In the genomic region with DNA sequence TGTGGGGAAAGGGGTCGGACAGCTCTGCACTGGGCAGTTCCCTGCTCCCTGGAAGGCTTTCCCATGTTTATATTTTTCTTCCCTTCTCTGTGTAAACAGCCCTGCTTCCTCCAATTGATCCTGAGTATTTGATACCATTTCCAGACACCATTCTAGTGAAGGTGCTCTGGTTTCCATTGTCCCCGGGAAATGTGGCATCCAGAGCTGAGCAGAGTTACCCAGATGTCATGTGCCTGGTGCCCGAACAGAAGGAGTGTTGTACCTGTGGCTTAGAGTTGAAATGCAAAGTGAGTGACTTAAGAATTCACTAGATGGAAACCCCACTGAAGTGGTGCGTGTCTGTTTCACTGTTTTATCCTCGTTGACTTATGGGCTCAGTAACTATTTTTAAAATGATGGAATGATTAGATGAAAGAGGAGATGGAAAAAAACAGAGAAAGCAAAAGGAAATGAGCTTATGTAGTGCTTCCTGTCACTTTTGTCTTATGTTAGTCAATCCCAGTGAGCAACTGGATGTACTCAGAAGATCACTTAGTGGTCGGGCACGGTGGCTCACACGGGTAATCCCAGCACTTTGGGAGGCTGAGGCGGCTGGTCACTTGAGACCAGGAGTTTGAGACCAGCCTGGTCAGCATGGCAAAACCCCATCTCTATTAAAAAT, we compare ENCODE assay signal across 25 cellular contexts.
A peak's percentile ranks its signal among the peaks of the same experiment; 100 is the strongest.
DNase-seq lines count a peak whose midpoint lies in the region; ATAC-seq, FAIRE-seq and TF ChIP-seq lines count a peak whose summit lies in the region.
"Had no signal": no experiment of that assay in that cellular context is flagged by ENCODE, and none has a peak within 500 bp of the region (broad histone marks: within the 10 kb centered on the region; RNA-seq: fewer than 3 reads in every experiment).

No MANE protein-coding gene starts in this region.

- peaks cover 4% of the 10 kb centered on the region for H3K27me3 Mint-ChIP-seq in activated CD4-positive, alpha-beta T cell treated with anti-CD3 and anti-CD28 coated beads for 36 hours
- peaks cover 16% of the 10 kb centered on the region for H3K27me3 Mint-ChIP-seq in endothelial cell (ENCODE audit: unreplicated experiment)

- H3K4me3 Mint-ChIP-seq in activated CD4-positive, alpha-beta T cell treated with anti-CD3 and anti-CD28 coated beads for 36 hours, result no peak overlapping the region
- peak overlapping the region; percentile 78 for H3K4me3 Mint-ChIP-seq in endothelial cell (ENCODE audit: unreplicated experiment)

- no peaks in the 10 kb centered on the region for H4K20me1 ChIP-seq in HepG2 (ENCODE audit: insufficient read depth, low read length)

- BruUV-seq in HepG2 (replicated peaks; lab: Mats Ljungman, UMichigan), result no TSS peak

- H3K4me1 Mint-ChIP-seq in activated CD4-positive, alpha-beta T cell treated with anti-CD3 and anti-CD28 coated beads for 36 hours, result peaks cover 3% of the 10 kb centered on the region
- peaks cover 69% of the 10 kb centered on the region for H3K4me1 Mint-ChIP-seq in endothelial cell (ENCODE audit: unreplicated experiment)

- H3K9ac ChIP-seq in HepG2 (ENCODE audit: insufficient read depth, low read depth, low read length), result no peak overlapping the region

- H3K9me3 Mint-ChIP-seq in activated CD4-positive, alpha-beta T cell treated with anti-CD3 and anti-CD28 coated beads for 36 hours (ENCODE audit: low read depth), result no peaks in the 10 kb centered on the region
- H3K9me3 Mint-ChIP-seq in endothelial cell (ENCODE audit: unreplicated experiment), result no peaks in the 10 kb centered on the region

- no peak for TF ChIP-seq RAD21 in HepG2 (CRISPR knock-in tag; IDR thresholded peaks at IDR 0.05)

- in situ Hi-C loops in gastrocnemius medialis (cut with MboI; ENCODE audit: low sequenced_read_pairs in 4 of 4), result no loop called here
- in situ Hi-C loops in HepG2 (cut with HindIII; ENCODE audit: extremely low pct_ligation_motif_present, low pct_unique_long_range_greater_than_20kb), result no loop called here

- POLR2A ChIA-PET in activated CD4-positive, alpha-beta T cell treated with anti-CD3 and anti-CD28 coated beads for 36 hours (lab: Charles Lee), result no interaction called here
- POLR2A ChIA-PET in HepG2 (lab: Yijun Ruan, JAX), result no interaction called here

- intact Hi-C loops in activated CD4-positive, alpha-beta T cell treated with anti-CD3 and anti-CD28 coated beads for 36 hours (cut with DNase I, micrococcal nuclease), result no loop called here
- intact Hi-C loops in gastrocnemius medialis (cut with DNase I; ENCODE audit: low total_unique reads) (no loop called here), HepG2 (cut with micrococcal nuclease; ENCODE audit: unreplicated experiment) (no loop called here)

- CTCF ChIA-PET in activated CD4-positive, alpha-beta T cell treated with anti-CD3 and anti-CD28 coated beads for 36 hours (lab: Charles Lee), result no interaction called here
- CTCF ChIA-PET in HepG2 (lab: Yijun Ruan, JAX; ENCODE audit: low intra/inter-chr PET ratio, low total read pairs), result no interaction called here

- no peak overlapping the region for H3K4me2 ChIP-seq in HepG2 (ENCODE audit: low read depth, low read length)

- no peak for FAIRE-seq in HepG2 (lab: Jason Lieb, UNC)
- FAIRE-seq: A204.1, D721Med, islet of Langerhans had no signal

- no peaks in the 10 kb centered on the region for H3K9me3 ChIP-seq in gastrocnemius medialis
- H3K9me3 ChIP-seq in HepG2 (ENCODE audit: low read length), result no peaks in the 10 kb centered on the region
- H3K9me3 ChIP-seq: ascending aorta, tibial nerve had no signal

- H3K4me1 ChIP-seq in gastrocnemius medialis (peaks cover 3 to 7% of the 10 kb centered on the region in 2 donors), HepG2 (ENCODE audit: insufficient read depth, low read length) (no peaks in the 10 kb centered on the region)

- peak; percentile 18 for DNase-seq in activated CD4-positive, alpha-beta T cell treated with anti-CD3 and anti-CD28 coated beads for 36 hours
- no peak for DNase-seq in activated CD4-positive, alpha-beta T cell treated with anti-CD3 and anti-CD28 coated beads, Interleukin-2, amount 50 U/mL, for 4 hours
- peak; percentile 5 for DNase-seq in Jurkat, Clone E6-1 (ENCODE audit: low read depth, low spot score)
- peak; percentile 29 for DNase-seq in endothelial cell (ENCODE audit: low spot score)
- DNase-seq in gastrocnemius medialis, result no peak
- DNase-seq in DMS79 (lab: John Stamatoyannopoulos, UW), result no peak
- DNase-seq in HepG2 (ENCODE audit: low spot score), result no peak
- DNase-seq: activated CD4-positive, CD25-positive, alpha-beta regulatory T cell treated with anti-CD3 and anti-CD28 coated beads, Interleukin-2, amount 50 U/mL, for 72 hours; activated naive CD4-positive, alpha-beta T cell treated with anti-CD3 and anti-CD28 coated beads, Interleukin-2, amount 50 U/mL, for 16 hours; activated T-cell treated with anti-CD3 and anti-CD28 coated beads, Interleukin-2, amount 50 U/mL, for 48 hours; central memory CD4-positive, alpha-beta T cell; foreskin fibroblast; GOT3; hippocampal formation; NCI-H1436; NCI-H2171 treated with DMSO at 0.1 percent for 48 hours; NCI-H524 treated with DMSO at 0.1 percent for 48 hours; stimulated activated CD4-positive, alpha-beta T cell treated with anti-CD3 and anti-CD28 coated beads, Interleukin-4, amount 100 ng/mL, for 1 hour; stimulated activated naive CD4-positive, alpha-beta T cell had no signal

- no peaks in the 10 kb centered on the region for H3K79me2 ChIP-seq in HepG2 (ENCODE audit: insufficient read depth, low read length)

- H3K27me3 ChIP-seq in gastrocnemius medialis, result no peaks in the 10 kb centered on the region
- H3K27me3 ChIP-seq in HepG2 (ENCODE audit: control insufficient read depth in 1 of 2, insufficient read depth in 2 of 2, low read length in 2 of 2), result no peaks in the 10 kb centered on the region
- H3K27me3 ChIP-seq: ascending aorta, tibial nerve had no signal

- TF ChIP-seq POLR2A in gastrocnemius medialis (IDR thresholded peaks at IDR 0.05), result no peak
- no peak for TF ChIP-seq POLR2A in HepG2 (IDR thresholded peaks at IDR 0.05; ENCODE audit: insufficient read depth in 1 of 2, low read depth in 2 of 2, low read length in 2 of 2)

- no peaks in the 10 kb centered on the region for H3K36me3 Mint-ChIP-seq in activated CD4-positive, alpha-beta T cell treated with anti-CD3 and anti-CD28 coated beads for 36 hours (ENCODE audit: low read depth)
- H3K36me3 Mint-ChIP-seq in endothelial cell (ENCODE audit: low read depth, unreplicated experiment), result peaks cover 29% of the 10 kb centered on the region

- peak; percentile 57 for ATAC-seq in activated CD4-positive, alpha-beta T cell treated with anti-CD3 and anti-CD28 coated beads for 36 hours
- ATAC-seq in gastrocnemius medialis, result no peak
- no peak for ATAC-seq in GM18502 (IDR thresholded peaks at IDR 0.05; ENCODE audit: poor library complexity, unreplicated experiment)
- ATAC-seq in HepG2, result no peak

- H3K27ac ChIP-seq in gastrocnemius medialis (peak overlapping the region in 3 of 4 donors; percentile 46 to 56 (median 52)), HepG2 (ENCODE audit: extremely low read length, insufficient read depth, low read length) (no peak overlapping the region)
- H3K27ac ChIP-seq: ascending aorta, tibial nerve had no signal

- no peak overlapping the region for H2AFZ ChIP-seq in HepG2 (ENCODE audit: low read length)

- 85% methylated on average over 9 of the region's 9 CpGs for WGBS in HepG2 (ENCODE audit: low lambda C conversion rate)

- TF ChIP-seq CTCF in endothelial cell (IDR thresholded peaks at IDR 0.05; ENCODE audit: unreplicated experiment) (no peak), gastrocnemius medialis (IDR thresholded peaks at IDR 0.05 in 4 of 5, conservative IDR thresholded peaks at IDR 0.05 in 1 of 5) (no peak), HepG2 (CRISPR knock-in tag; IDR thresholded peaks at IDR 0.05) (no peak)

- no peak overlapping the region for H3K4me3 ChIP-seq in Jurkat, Clone E6-1 (ENCODE audit: low read length)
- no peak overlapping the region for H3K4me3 ChIP-seq in gastrocnemius medialis
- H3K4me3 ChIP-seq in HepG2 (replicated peaks in 1 of 3; ENCODE audit: insufficient read depth in 1 of 3, low read depth in 2 of 3, low read length in 3 of 3), result no peak overlapping the region
- H3K4me3 ChIP-seq: ascending aorta, tibial nerve had no signal

- no peaks in the 10 kb centered on the region for H3K36me3 ChIP-seq in gastrocnemius medialis
- H3K36me3 ChIP-seq in HepG2 (replicated peaks in 1 of 2; ENCODE audit: control insufficient read depth in 1 of 2, insufficient read depth in 2 of 2, low read length in 2 of 2), result peaks cover 0 to 1% of the 10 kb centered on the region in 2 experiments; a peak in 1 of 5 replicates
- H3K36me3 ChIP-seq: ascending aorta, tibial nerve had no signal

- TF ChIP-seq EP300 in HepG2 (IDR thresholded peaks at IDR 0.05; ENCODE audit: low read depth in 2 of 2, low read length in 2 of 2), result no peak
- no peak for TF ChIP-seq EP300 in HepG2 (CRISPR knock-in tag; IDR thresholded peaks at IDR 0.05; ENCODE audit: borderline replicate concordance)

- H3K27ac Mint-ChIP-seq in activated CD4-positive, alpha-beta T cell treated with anti-CD3 and anti-CD28 coated beads for 36 hours, result no peak overlapping the region
- H3K27ac Mint-ChIP-seq in endothelial cell (ENCODE audit: unreplicated experiment), result peak overlapping the region; percentile 98

TF ChIP-seq in HepG2, 621 proteins besides CTCF, POLR2A, EP300 and RAD21 (continues in another document):
- TF ChIP-seq ZNF101 (CRISPR knock-in tag; IDR thresholded peaks at IDR 0.05; ENCODE audit: borderline replicate concordance, low read depth) (no peak), PHF20 (CRISPR knock-in tag; IDR thresholded peaks at IDR 0.05) (no peak), DR1 (CRISPR knock-in tag; IDR thresholded peaks at IDR 0.05) (no peak), TBL1XR1 (IDR thresholded peaks at IDR 0.05; ENCODE audit: borderline replicate concordance, low read length, partially characterized antibody) (no peak), DMAP1 (CRISPR knock-in tag; IDR thresholded peaks at IDR 0.05) (no peak), IKZF1 (IDR thresholded peaks at IDR 0.05) (no peak), RFXAP (CRISPR knock-in tag; IDR thresholded peaks at IDR 0.05; ENCODE audit: borderline replicate concordance) (no peak), ZNF138 (CRISPR knock-in tag; IDR thresholded peaks at IDR 0.05; ENCODE audit: low read depth) (no peak), FOXO1 (CRISPR knock-in tag; IDR thresholded peaks at IDR 0.05) (no peak)
- TF ChIP-seq, protein P1, sequence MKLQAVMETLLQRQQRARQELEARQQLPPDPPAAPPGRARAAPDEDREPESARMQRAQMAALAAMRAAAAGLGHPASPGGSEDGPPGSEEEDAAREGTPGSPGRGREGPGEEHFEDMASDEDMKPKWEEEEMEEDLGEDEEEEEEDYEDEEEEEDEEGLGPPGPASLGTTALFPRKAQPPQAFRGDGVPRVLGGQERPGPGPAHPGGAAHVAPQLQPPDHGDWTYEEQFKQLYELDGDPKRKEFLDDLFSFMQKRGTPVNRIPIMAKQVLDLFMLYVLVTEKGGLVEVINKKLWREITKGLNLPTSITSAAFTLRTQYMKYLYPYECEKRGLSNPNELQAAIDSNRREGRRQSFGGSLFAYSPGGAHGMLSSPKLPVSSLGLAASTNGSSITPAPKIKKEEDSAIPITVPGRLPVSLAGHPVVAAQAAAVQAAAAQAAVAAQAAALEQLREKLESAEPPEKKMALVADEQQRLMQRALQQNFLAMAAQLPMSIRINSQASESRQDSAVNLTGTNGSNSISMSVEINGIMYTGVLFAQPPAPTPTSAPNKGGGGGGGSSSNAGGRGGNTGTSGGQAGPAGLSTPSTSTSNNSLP (IDR thresholded peaks at IDR 0.05; ENCODE audit: low read depth, low read length), result no peak

Comparison
In these comparisons a context has a peak if more than half of its experiments do, and no peak if none do; other contexts are left out.
1. DNase-seq: peak in activated CD4-positive, alpha-beta T cell treated with anti-CD3 and anti-CD28 coated beads for 36 hours (single experiment), Jurkat, Clone E6-1 (single experiment) and endothelial cell (single experiment); none in activated CD4-positive, alpha-beta T cell treated with anti-CD3 and anti-CD28 coated beads, Interleukin-2, amount 50 U/mL, for 4 hours (0 of 2), gastrocnemius medialis (0 of 2), DMS79 (single experiment) and HepG2 (single experiment).